7 cellular contexts compared by ENCODE assay signal in the genomic region with DNA sequence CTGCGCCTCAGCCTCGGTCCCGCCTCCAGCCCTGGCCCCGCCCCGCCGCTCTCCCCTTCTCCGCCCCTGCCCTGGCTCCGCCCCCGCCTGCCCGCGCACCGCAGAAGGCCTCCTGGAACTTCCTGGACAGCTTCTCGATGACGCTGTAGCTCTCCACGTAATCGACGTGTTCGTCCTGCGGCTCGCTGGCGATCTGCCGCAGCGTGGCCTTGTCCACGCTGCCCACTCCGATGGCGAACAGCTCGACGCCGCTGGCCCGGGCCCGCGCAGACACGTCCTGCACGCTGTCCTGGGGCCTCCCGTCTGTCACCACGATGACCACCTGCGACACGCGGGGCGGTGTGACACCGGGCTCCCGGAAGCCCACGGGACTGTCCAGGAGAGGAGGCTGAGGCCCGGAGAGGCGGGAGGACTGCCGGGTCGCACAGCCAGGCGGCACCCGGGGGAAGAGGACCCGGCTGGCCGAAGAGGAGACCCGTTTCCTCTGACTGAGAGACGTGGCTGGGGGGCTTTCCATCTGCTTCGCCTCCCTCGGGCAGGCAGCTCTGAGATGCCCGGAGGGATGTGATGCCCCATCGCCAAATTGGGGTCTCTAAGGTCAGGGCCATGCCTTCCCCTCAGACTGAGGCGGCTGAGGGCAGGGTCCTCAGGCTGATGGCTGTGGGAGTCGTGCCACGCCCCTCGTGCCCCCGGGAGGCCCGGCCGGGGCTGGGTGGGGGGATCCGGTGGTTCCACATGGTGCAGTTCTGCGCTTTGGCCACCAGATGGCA. TPM values are rescaled to one million over a fixed set of nuclear protein-coding genes. Genes with fewer than 3 reads are reported as not detected.
DNase-seq lines count a peak whose midpoint lies in the region; ATAC-seq and TF ChIP-seq lines count a peak whose summit lies in the region.

No MANE protein-coding gene starts in this region.

- H3K4me3 Mint-ChIP-seq in brain = peak overlapping the region; percentile 80 to 87 (median 85)

- peak; percentile 52 for ATAC-seq in HG02759 (IDR thresholded peaks at IDR 0.05; ENCODE audit: unreplicated experiment)

- H3K36me3 Mint-ChIP-seq in brain = peaks cover 4% of the 10 kb centered on the region

- peaks cover 0 to 18% (median 13%) of the 10 kb centered on the region in 5 experiments for H3K9me3 Mint-ChIP-seq in brain

- H3K9ac ChIP-seq in iPS-20b (ENCODE audit: low read depth, low read length) = peak overlapping the region; percentile 39; the same call in 1 of the 2 replicates

- H3K27ac Mint-ChIP-seq in brain = peak overlapping the region in 4 of 5 experiments; percentile 77 to 97 (median 82)

- peaks cover 33% of the 10 kb centered on the region for H3K4me1 Mint-ChIP-seq in brain

- TF ChIP-seq CTCF in GM13977 (IDR thresholded peaks at IDR 0.05; ENCODE audit: extremely low read depth, insufficient read depth, missing control alignments) = peak; percentile 95
- TF ChIP-seq CTCF in brain (conservative IDR thresholded peaks at IDR 0.05) = peak in 1 of 2 experiments; percentile 99

- H3K9me3 ChIP-seq in iPS-20b (ENCODE audit: insufficient read depth, low read depth, low read length) = peaks cover 7% of the 10 kb centered on the region

- H3K4me3 ChIP-seq in iPS-20b (ENCODE audit: low read length) = peak overlapping the region; percentile 72
- H3K4me3 ChIP-seq in skin epidermis = peak overlapping the region; percentile 46 to 68 (median 57)

- no peak overlapping the region for H3K27ac ChIP-seq in iPS-20b (ENCODE audit: low read length)
- H3K27ac ChIP-seq in skin epidermis = peak overlapping the region; percentile 76 to 99 (median 96)

- peaks cover 1% of the 10 kb centered on the region for H3K27me3 Mint-ChIP-seq in brain

- no peaks in the 10 kb centered on the region for H3K4me1 ChIP-seq in iPS-20b (ENCODE audit: insufficient read depth, low read length)

- no peaks in the 10 kb centered on the region for H3K27me3 ChIP-seq in iPS-20b (ENCODE audit: insufficient read depth, low read length)

- no peaks in the 10 kb centered on the region for H3K36me3 ChIP-seq in iPS-20b (ENCODE audit: insufficient read depth, low read depth, low read length)

- peak; percentile 65 for DNase-seq in GM13977 (ENCODE audit: low spot score)
- DNase-seq in NCI-H128 (lab: John Stamatoyannopoulos, UW; ENCODE audit: unreplicated experiment) = peak; percentile 88
- peak; percentile 81 for DNase-seq in UCSD-AML1 (lab: John Stamatoyannopoulos, UW; ENCODE audit: unreplicated experiment)

- in situ Hi-C loops in GM13977 (cut with MboI; ENCODE audit: low pct_unique_long_range_greater_than_20kb, low sequenced_read_pairs, unreplicated experiment) = no loop called here

RNA-seq across cellular contexts. Expression of gene MATN1, which starts 4.6 kb away (rescaled TPM):
- polyA plus RNA-seq in brain (ENCODE audit: insufficient read depth, low read depth, low replicate concordance) = 0.14 TPM

RNA-seq across cellular contexts. Expression of gene LAPTM5, which starts 38.8 kb away (rescaled TPM):
- 35.0 TPM for polyA plus RNA-seq in brain (ENCODE audit: insufficient read depth, low read depth, low replicate concordance)
